ENCODE assay signal across 8 cellular contexts in genomic region chr2:199911052-199911876, GRCh38. TPM values are rescaled to one million over a fixed set of nuclear protein-coding genes. Genes with fewer than 3 reads are reported as not detected.
DNase-seq lines count a peak whose midpoint lies in the region; ATAC-seq and TF ChIP-seq lines count a peak whose summit lies in the region.

Gene C2orf69, plus strand, starts transcription at chr2:199911293. Its CDS starts 146 bp downstream, at chr2:199911439.

- H3K9me3 ChIP-seq in right cardiac atrium (ENCODE audit: control insufficient read depth, low read length): no peaks in the 10 kb centered on the region
- no peaks in the 10 kb centered on the region for H3K9me3 ChIP-seq in uterus

- DNase-seq in NCI-H187 (lab: John Stamatoyannopoulos, UW) (peak; percentile 75 to 94), anterior cingulate cortex (lab: John Stamatoyannopoulos, UW) (peak; percentile 54 to 98 (median 94)), right cardiac atrium (peak; percentile 96 to 98 (median 98)), pulmonary artery endothelial cell (ENCODE audit: low read depth, low spot score) (peak; percentile 90), uterus (peak; percentile 96 to 97)

- peak within 1 kb of the TSS; percentile 76 for H3K4me3 ChIP-seq in right cardiac atrium (ENCODE audit: low read length)
- peak within 1 kb of the TSS; percentile 97 to 98 for H3K4me3 ChIP-seq in uterus

- ATAC-seq in GM18498 (IDR thresholded peaks at IDR 0.05; ENCODE audit: unreplicated experiment): peak; percentile 94
- peak; percentile 83 for ATAC-seq in HG02938 (IDR thresholded peaks at IDR 0.05; ENCODE audit: unreplicated experiment)
- ATAC-seq in right cardiac atrium: peak; percentile 99

- peak within 1 kb of the TSS; percentile 91 for H3K27ac ChIP-seq in right cardiac atrium (ENCODE audit: low read length)
- H3K27ac ChIP-seq in uterus: peak within 1 kb of the TSS; percentile 97 to 98

- intact Hi-C loops in T-helper 2 cell treated with Interferon-gamma antibody and Interleukin-4, amounts not matched to agents 100 ng/mL and 5 ng/mL, for 36 hours (cut with micrococcal nuclease): loop anchor here (1.0 to 10.0 kb wide), 6 partner anchors 44 to 1734 kb away; partner anchors contain the start of genes BZW1, FTCDNL1, MAIP1 and SGO2
- intact Hi-C loops in right cardiac atrium (cut with DNase I) (no loop called here), uterus (cut with DNase I; ENCODE audit: low total_unique reads) (no loop called here)

- peak; percentile 76 to 91 for TF ChIP-seq POLR2A in uterus (IDR thresholded peaks at IDR 0.05)

- no peaks in the 10 kb centered on the region for H3K4me1 ChIP-seq in right cardiac atrium (ENCODE audit: control insufficient read depth, insufficient read depth, low read length)
- peaks cover 0 to 5% of the 10 kb centered on the region in 2 donors for H3K4me1 ChIP-seq in uterus

- H3K27me3 ChIP-seq in right cardiac atrium (ENCODE audit: control insufficient read depth, insufficient read depth) (no peaks in the 10 kb centered on the region), uterus (no peaks in the 10 kb centered on the region)

- under 1% methylated on average over 85 of the region's 85 CpGs for whole genome bisulfite sequencing in right cardiac atrium

- no peaks in the 10 kb centered on the region for H3K36me3 ChIP-seq in uterus

- peak in 1 of 4 experiments; percentile 2 for TF ChIP-seq CTCF in uterus (IDR thresholded peaks at IDR 0.05)

RNA-seq across cellular contexts. Expression of gene C2orf69, which starts in this region (rescaled TPM):
- total RNA-seq in T-helper 2 cell treated with Interferon-gamma antibody and Interleukin-4, amounts not matched to agents 100 ng/mL and 5 ng/mL, for 36 hours: 15.8 and 16.1 TPM in 2 replicates
- total RNA-seq in right cardiac atrium (10 to 100 TPM in 2 of 4 donors, 1 to 10 TPM in 2; 9.3 to 12.5 (median 9.9) TPM), pulmonary artery endothelial cell (12.0 and 15.0 TPM in 2 replicates), uterus (10 to 100 TPM in 3 of 4 donors, 1 to 10 TPM in 1; 9.4 to 19.4 (median 16.5) TPM)
- 6.4 TPM for polyA plus RNA-seq in right cardiac atrium

Comparison
In these comparisons a context has a peak if more than half of its experiments do, and no peak if none do; other contexts are left out.
1. Peak in every context shown above with its lines: DNase-seq, ATAC-seq, H3K4me3 ChIP-seq and H3K27ac ChIP-seq.